ENCODE assay signal across 22 cellular contexts in genomic region chr5:58037899-58038298, GRCh38.
A peak's percentile ranks its signal among the peaks of the same experiment; 100 is the strongest.
DNase-seq lines count a peak whose midpoint lies in the region; TF ChIP-seq lines count a peak whose summit lies in the region.
"Had no signal": no experiment of that assay in that cellular context is flagged by ENCODE, and none has a peak within 500 bp of the region (broad histone marks: within the 10 kb centered on the region; RNA-seq: fewer than 3 reads in every experiment).

No MANE protein-coding gene starts in this region.

- DNase-seq in hepatocyte (ENCODE audit: low spot score): peak; percentile 1
- DNase-seq in medulla oblongata (ENCODE audit: extremely low spot score): peak; percentile 0
- no peak for DNase-seq in NCI-H2081 (lab: John Stamatoyannopoulos, UW)
- DNase-seq in right atrium auricular region (ENCODE audit: low spot score): no peak
- no peak for DNase-seq in NCI-H187 treated with DMSO at 0.1 percent for 48 hours (lab: John Stamatoyannopoulos, UW)
- DNase-seq: 8988T; ACHN; BE2C; C1 segment of cervical spinal cord; CD4-positive, alpha-beta memory T cell; CD4-positive, CD25-positive, alpha-beta regulatory T cell; CD8-positive, alpha-beta memory T cell; COR-L47; DMS 273 treated with DMSO at 0.1 percent for 48 hours; DMS153; DMS53; DMS79; DND-41; EL; GDM1 had no signal

- H3K79me2 ChIP-seq in hepatocyte: no peaks in the 10 kb centered on the region

- 92% methylated on average over 3 of the region's 3 CpGs for WGBS in hepatocyte (ENCODE audit: low lambda C conversion rate, missing lambda C conversion rate)

- no peaks in the 10 kb centered on the region for H3K9me2 ChIP-seq in hepatocyte (replicated peaks; ENCODE audit: insufficient read depth)

- no peaks in the 10 kb centered on the region for H4K20me1 ChIP-seq in hepatocyte (ENCODE audit: insufficient read depth, poor library complexity, severe bottlenecking)
- H4K20me1 ChIP-seq: BLaER1 had no signal

- TF ChIP-seq CTCF in hepatocyte (IDR thresholded peaks at IDR 0.05; ENCODE audit: poor library complexity): no peak
- TF ChIP-seq CTCF in right atrium auricular region (IDR thresholded peaks at IDR 0.05): no peak

- H3K4me2 ChIP-seq in hepatocyte: no peak overlapping the region
- H3K4me2 ChIP-seq: BLaER1 had no signal

- no peaks in the 10 kb centered on the region for H3K27me3 ChIP-seq in hepatocyte
- no peaks in the 10 kb centered on the region for H3K27me3 ChIP-seq in right atrium auricular region
- H3K27me3 ChIP-seq: BE2C, BLaER1 had no signal

- H3K9me3 ChIP-seq in hepatocyte (ENCODE audit: low read depth): no peaks in the 10 kb centered on the region
- H3K9me3 ChIP-seq in right atrium auricular region: no peaks in the 10 kb centered on the region
- H3K9me3 ChIP-seq: BE2C, BLaER1 had no signal

- H3K4me3 ChIP-seq in hepatocyte: no peak overlapping the region
- no peak overlapping the region for H3K4me3 ChIP-seq in right atrium auricular region
- H3K4me3 ChIP-seq: BLaER1, GM12878 had no signal

- H3K36me3 ChIP-seq in hepatocyte (replicated peaks; ENCODE audit: insufficient read depth, low read depth) (no peaks in the 10 kb centered on the region), right atrium auricular region (no peaks in the 10 kb centered on the region)
- H3K36me3 ChIP-seq: BE2C, BLaER1 had no signal

- no peak overlapping the region for H2AFZ ChIP-seq in hepatocyte

- H3K27ac ChIP-seq in hepatocyte: no peak overlapping the region
- no peak overlapping the region for H3K27ac ChIP-seq in right atrium auricular region
- H3K27ac ChIP-seq: BLaER1 had no signal

- H3K4me1 ChIP-seq in hepatocyte (ENCODE audit: insufficient read depth): peaks cover 5% of the 10 kb centered on the region
- peaks cover 0 to 2% of the 10 kb centered on the region in 2 donors for H3K4me1 ChIP-seq in right atrium auricular region
- H3K4me1 ChIP-seq: BE2C had no signal

Comparison
In these comparisons a context has a peak if more than half of its experiments do, and no peak if none do; other contexts are left out.
1. DNase-seq: peak in hepatocyte (single experiment) and medulla oblongata (single experiment); none in NCI-H2081 (0 of 2), right atrium auricular region (single experiment) and NCI-H187 treated with DMSO at 0.1 percent for 48 hours (single experiment).